1 cellular context compared by ENCODE assay signal in the genomic region with DNA sequence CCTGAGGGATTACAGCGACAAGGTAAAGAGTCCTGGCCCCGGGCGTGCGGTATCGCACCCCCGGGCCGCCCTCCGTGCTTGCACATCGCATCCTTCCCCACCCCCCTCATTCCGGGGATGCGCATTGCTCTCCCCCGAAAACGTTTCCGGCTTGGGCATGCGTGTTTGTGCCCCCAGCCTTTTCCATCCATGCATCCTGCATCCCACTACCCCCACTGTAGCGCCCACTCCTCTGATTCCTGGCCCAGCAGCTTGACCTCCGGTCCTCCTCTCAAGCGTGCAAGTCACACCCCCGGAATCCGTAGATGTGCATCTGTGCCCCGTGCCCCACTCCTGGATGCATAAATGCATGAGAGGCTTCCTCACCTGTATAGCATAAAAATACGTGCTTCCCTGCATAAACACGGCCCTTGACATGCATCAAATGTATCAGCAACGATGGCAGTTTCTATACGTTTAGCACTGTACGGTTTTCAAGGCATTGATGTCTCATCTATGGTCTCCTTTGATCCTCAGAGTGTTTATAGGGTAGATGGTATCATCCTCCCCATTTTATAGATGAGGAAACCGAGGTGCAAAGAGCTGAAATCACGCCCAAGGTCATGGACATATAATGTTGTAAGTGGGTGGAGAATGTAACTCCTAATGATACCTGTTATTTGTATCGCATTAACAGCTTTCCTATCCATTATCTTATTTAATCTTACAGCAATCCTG.
TF ChIP-seq lines count a peak whose summit lies in the region.

No MANE protein-coding gene starts in this region.

TF ChIP-seq in K562, 482 proteins besides CTCF, POLR2A, EP300 and RAD21 (continued from another document):
- TF ChIP-seq, protein P1, sequence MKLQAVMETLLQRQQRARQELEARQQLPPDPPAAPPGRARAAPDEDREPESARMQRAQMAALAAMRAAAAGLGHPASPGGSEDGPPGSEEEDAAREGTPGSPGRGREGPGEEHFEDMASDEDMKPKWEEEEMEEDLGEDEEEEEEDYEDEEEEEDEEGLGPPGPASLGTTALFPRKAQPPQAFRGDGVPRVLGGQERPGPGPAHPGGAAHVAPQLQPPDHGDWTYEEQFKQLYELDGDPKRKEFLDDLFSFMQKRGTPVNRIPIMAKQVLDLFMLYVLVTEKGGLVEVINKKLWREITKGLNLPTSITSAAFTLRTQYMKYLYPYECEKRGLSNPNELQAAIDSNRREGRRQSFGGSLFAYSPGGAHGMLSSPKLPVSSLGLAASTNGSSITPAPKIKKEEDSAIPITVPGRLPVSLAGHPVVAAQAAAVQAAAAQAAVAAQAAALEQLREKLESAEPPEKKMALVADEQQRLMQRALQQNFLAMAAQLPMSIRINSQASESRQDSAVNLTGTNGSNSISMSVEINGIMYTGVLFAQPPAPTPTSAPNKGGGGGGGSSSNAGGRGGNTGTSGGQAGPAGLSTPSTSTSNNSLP (IDR thresholded peaks at IDR 0.05; ENCODE audit: borderline replicate concordance, low read depth, low read length) = no peak
- 0 out of 4 replicates have a peak, but pooled peaks of 1 of the 2 experiments have one; percentile 2 for TF ChIP-seq HDAC1 (IDR thresholded peaks at IDR 0.05)
- TF ChIP-seq CXXC5 (CRISPR knock-in tag; IDR thresholded peaks at IDR 0.05) = 0 out of 2 replicates have a peak, but pooled peaks have one; percentile 3
- no peak for TF ChIP-seq PTTG1 (tag; IDR thresholded peaks at IDR 0.05; ENCODE audit: low read depth)
- TF ChIP-seq FIP1L1 (IDR thresholded peaks at IDR 0.05; ENCODE audit: low read depth, low read length, poor library complexity, severe bottlenecking) = peak; percentile 7
- TF ChIP-seq RBFOX2 (IDR thresholded peaks at IDR 0.05; ENCODE audit: low read depth, low read length) = no peak
- peak; percentile 50 for TF ChIP-seq ADNP (tag; IDR thresholded peaks at IDR 0.05)
- TF ChIP-seq KDM5B (IDR thresholded peaks at IDR 0.05; ENCODE audit: insufficient replicate concordance, low read depth, low read length) = peak; percentile 61
- 0 out of 2 replicates have a peak, but pooled peaks have one; percentile 29 for TF ChIP-seq HDAC2 (IDR thresholded peaks at IDR 0.05)
- TF ChIP-seq ZFP36 (IDR thresholded peaks at IDR 0.05; ENCODE audit: low read depth, low read length, partially characterized antibody) = peak; percentile 79
- TF ChIP-seq MIER1 (IDR thresholded peaks at IDR 0.05; ENCODE audit: low read depth) = no peak
- peak; percentile 93 for TF ChIP-seq ESRRA (IDR thresholded peaks at IDR 0.05; ENCODE audit: borderline replicate concordance, low read depth)
- TF ChIP-seq RBBP5 (IDR thresholded peaks at IDR 0.05; ENCODE audit: borderline replicate concordance, insufficient read depth, low read length, poor library complexity, severe bottlenecking) = peak; percentile 59
- peak in 1 of 2 experiments; percentile 58; a peak in 1 of 4 replicates for TF ChIP-seq KDM1A (IDR thresholded peaks at IDR 0.05)
- TF ChIP-seq BCOR (IDR thresholded peaks at IDR 0.05) = peak; percentile 52; the same call in 1 of the 2 replicates
- no peak for TF ChIP-seq GTF2B (IDR thresholded peaks at IDR 0.05; ENCODE audit: extremely low read depth, insufficient read length)
- peak; percentile 61 to 75 for TF ChIP-seq NRF1 (conservative IDR thresholded peaks at IDR 0.05 in 1 of 2, IDR thresholded peaks at IDR 0.05 in 1 of 2)
- TF ChIP-seq, protein P2, sequence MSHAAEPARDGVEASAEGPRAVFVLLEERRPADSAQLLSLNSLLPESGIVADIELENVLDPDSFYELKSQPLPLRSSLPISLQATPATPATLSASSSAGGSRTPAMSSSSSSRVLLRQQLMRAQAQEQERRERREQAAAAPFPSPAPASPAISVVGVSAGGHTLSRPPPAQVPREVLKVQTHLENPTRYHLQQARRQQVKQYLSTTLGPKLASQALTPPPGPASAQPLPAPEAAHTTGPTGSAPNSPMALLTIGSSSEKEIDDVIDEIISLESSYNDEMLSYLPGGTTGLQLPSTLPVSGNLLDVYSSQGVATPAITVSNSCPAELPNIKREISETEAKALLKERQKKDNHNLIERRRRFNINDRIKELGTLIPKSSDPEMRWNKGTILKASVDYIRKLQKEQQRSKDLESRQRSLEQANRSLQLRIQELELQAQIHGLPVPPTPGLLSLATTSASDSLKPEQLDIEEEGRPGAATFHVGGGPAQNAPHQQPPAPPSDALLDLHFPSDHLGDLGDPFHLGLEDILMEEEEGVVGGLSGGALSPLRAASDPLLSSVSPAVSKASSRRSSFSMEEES (CRISPR knock-in tag; IDR thresholded peaks at IDR 0.05) = no peak
- TF ChIP-seq ZNF395 (CRISPR knock-in tag; IDR thresholded peaks at IDR 0.05) = peak; percentile 3; the same call in 1 of the 2 replicates
